In the genomic region with DNA sequence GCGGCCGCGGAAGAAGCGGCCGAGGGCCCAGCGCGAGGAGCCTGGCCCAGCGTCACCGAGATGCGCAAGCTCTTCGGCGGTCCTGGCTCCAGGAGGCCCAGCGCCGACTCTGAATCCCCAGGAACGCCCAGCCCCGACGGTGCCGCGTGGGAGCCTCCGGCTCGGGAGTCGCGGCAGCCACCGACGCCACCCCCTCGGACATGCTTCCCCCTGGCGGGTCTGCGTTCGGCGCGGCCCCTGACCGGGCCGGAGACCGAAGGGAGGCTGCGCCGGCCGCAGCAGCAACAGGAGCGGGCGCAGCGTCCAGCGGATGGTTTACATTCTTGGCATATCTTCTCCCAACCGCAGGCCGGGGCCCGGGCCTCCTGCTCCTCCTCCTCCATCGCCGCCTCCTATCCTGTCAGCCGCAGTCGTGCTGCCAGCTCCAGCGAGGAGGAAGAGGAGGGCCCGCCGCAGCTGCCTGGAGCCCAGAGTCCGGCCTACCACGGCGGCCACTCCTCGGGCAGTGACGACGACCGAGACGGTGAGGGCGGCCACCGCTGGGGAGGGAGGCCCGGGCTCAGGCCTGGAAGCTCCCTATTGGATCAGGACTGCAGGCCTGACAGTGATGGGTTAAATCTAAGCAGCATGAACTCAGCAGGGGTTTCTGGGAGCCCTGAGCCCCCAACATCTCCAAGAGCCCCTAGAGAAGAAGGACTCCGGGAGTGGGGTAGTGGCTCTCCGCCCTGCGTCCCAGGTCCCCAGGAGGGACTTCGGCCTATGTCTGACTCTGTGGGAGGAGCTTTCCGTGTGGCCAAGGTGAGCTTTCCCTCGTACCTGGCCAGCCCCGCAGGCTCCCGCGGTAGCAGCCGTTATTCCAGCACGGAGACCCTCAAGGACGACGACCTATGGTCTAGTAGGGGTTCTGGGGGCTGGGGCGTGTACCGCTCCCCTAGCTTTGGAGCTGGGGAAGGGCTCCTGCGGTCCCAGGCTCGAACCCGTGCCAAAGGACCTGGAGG, we compare ENCODE assay signal across 1 cellular context.
A peak's percentile ranks its signal among the peaks of the same experiment; 100 is the strongest.
TF ChIP-seq lines count a peak whose summit lies in the region.

No MANE protein-coding gene starts in this region.

TF ChIP-seq in HepG2, 621 proteins besides CTCF, POLR2A, EP300 and RAD21 (continued from another document and continues in another):
- TF ChIP-seq, protein P1, sequence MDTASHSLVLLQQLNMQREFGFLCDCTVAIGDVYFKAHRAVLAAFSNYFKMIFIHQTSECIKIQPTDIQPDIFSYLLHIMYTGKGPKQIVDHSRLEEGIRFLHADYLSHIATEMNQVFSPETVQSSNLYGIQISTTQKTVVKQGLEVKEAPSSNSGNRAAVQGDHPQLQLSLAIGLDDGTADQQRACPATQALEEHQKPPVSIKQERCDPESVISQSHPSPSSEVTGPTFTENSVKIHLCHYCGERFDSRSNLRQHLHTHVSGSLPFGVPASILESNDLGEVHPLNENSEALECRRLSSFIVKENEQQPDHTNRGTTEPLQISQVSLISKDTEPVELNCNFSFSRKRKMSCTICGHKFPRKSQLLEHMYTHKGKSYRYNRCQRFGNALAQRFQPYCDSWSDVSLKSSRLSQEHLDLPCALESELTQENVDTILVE (CRISPR knock-in tag; IDR thresholded peaks at IDR 0.05), result 0 out of 2 replicates have a peak, but pooled peaks have one; percentile 38
- peak; percentile 100 for TF ChIP-seq TEAD3 (CRISPR knock-in tag; optimal IDR thresholded peaks at IDR 0.05; ENCODE audit: borderline replicate concordance)
- TF ChIP-seq POLR2AphosphoS2 (IDR thresholded peaks at IDR 0.05; ENCODE audit: low read depth, low read length), result no peak
- TF ChIP-seq NCOA2 (CRISPR knock-in tag; IDR thresholded peaks at IDR 0.05), result peak; percentile 53
- 0 out of 2 replicates have a peak, but pooled peaks have one; percentile 92 for TF ChIP-seq ZSCAN20 (CRISPR knock-in tag; IDR thresholded peaks at IDR 0.05; ENCODE audit: borderline replicate concordance)
- TF ChIP-seq NAIF1 (CRISPR knock-in tag; IDR thresholded peaks at IDR 0.05; ENCODE audit: borderline replicate concordance), result peak; percentile 24; the same call in 1 of the 2 replicates
- TF ChIP-seq AGO2 (optimal IDR thresholded peaks at IDR 0.05; ENCODE audit: low read depth, low read length), result peak; percentile 19
- peak; percentile 85 for TF ChIP-seq HNRNPLL (IDR thresholded peaks at IDR 0.05; ENCODE audit: low read depth, low read length, poor library complexity, severe bottlenecking)
- 0 out of 2 replicates have a peak, but pooled peaks have one; percentile 16 for TF ChIP-seq ZNF674 (CRISPR knock-in tag; IDR thresholded peaks at IDR 0.05; ENCODE audit: low read depth)
- peak; percentile 12; the same call in 1 of the 2 replicates for TF ChIP-seq NFATC3 (CRISPR knock-in tag; IDR thresholded peaks at IDR 0.05)
- TF ChIP-seq ZNF546 (CRISPR knock-in tag; conservative IDR thresholded peaks at IDR 0.05), result no peak; the same call in 1 of the 2 replicates
- TF ChIP-seq ZFX (CRISPR knock-in tag; IDR thresholded peaks at IDR 0.05; ENCODE audit: low read depth), result peak; percentile 94
- 0 out of 2 replicates have a peak, but pooled peaks have one; percentile 8 for TF ChIP-seq ARID2 (CRISPR knock-in tag; IDR thresholded peaks at IDR 0.05; ENCODE audit: borderline replicate concordance)
- 0 out of 2 replicates have a peak, but pooled peaks have one; percentile 71 for TF ChIP-seq ZFP37 (CRISPR knock-in tag; IDR thresholded peaks at IDR 0.05; ENCODE audit: borderline replicate concordance)
- TF ChIP-seq, protein P2, sequence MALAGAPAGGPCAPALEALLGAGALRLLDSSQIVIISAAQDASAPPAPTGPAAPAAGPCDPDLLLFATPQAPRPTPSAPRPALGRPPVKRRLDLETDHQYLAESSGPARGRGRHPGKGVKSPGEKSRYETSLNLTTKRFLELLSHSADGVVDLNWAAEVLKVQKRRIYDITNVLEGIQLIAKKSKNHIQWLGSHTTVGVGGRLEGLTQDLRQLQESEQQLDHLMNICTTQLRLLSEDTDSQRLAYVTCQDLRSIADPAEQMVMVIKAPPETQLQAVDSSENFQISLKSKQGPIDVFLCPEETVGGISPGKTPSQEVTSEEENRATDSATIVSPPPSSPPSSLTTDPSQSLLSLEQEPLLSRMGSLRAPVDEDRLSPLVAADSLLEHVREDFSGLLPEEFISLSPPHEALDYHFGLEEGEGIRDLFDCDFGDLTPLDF (CRISPR knock-in tag; IDR thresholded peaks at IDR 0.05), result peak; percentile 67; the same call in 1 of the 2 replicates
- 0 out of 2 replicates have a peak, but pooled peaks have one; percentile 32 for TF ChIP-seq GATA4 (IDR thresholded peaks at IDR 0.05; ENCODE audit: borderline replicate concordance, low read depth)
- peak; percentile 90; the same call in 1 of the 2 replicates for TF ChIP-seq REL (CRISPR knock-in tag; conservative IDR thresholded peaks at IDR 0.05)
- TF ChIP-seq ZNF556 (CRISPR knock-in tag; IDR thresholded peaks at IDR 0.05; ENCODE audit: borderline replicate concordance), result peak; percentile 85; the same call in 1 of the 2 replicates
- TF ChIP-seq DMAP1 (CRISPR knock-in tag; IDR thresholded peaks at IDR 0.05), result peak; percentile 55; the same call in 1 of the 2 replicates
- TF ChIP-seq BRD4 (CRISPR knock-in tag; IDR thresholded peaks at IDR 0.05), result peak; percentile 88
- TF ChIP-seq KDM1A (CRISPR knock-in tag; IDR thresholded peaks at IDR 0.05), result peak; percentile 48; the same call in 1 of the 2 replicates
- TF ChIP-seq, protein P3, sequence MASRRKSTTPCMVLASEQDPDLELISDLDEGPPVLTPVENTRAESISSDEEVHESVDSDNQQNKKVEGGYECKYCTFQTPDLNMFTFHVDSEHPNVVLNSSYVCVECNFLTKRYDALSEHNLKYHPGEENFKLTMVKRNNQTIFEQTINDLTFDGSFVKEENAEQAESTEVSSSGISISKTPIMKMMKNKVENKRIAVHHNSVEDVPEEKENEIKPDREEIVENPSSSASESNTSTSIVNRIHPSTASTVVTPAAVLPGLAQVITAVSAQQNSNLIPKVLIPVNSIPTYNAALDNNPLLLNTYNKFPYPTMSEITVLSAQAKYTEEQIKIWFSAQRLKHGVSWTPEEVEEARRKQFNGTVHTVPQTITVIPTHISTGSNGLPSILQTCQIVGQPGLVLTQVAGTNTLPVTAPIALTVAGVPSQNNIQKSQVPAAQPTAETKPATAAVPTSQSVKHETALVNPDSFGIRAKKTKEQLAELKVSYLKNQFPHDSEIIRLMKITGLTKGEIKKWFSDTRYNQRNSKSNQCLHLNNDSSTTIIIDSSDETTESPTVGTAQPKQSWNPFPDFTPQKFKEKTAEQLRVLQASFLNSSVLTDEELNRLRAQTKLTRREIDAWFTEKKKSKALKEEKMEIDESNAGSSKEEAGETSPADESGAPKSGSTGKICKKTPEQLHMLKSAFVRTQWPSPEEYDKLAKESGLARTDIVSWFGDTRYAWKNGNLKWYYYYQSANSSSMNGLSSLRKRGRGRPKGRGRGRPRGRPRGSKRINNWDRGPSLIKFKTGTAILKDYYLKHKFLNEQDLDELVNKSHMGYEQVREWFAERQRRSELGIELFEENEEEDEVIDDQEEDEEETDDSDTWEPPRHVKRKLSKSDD (CRISPR knock-in tag; IDR thresholded peaks at IDR 0.05; ENCODE audit: low read depth), result no peak
- TF ChIP-seq, protein P4, sequence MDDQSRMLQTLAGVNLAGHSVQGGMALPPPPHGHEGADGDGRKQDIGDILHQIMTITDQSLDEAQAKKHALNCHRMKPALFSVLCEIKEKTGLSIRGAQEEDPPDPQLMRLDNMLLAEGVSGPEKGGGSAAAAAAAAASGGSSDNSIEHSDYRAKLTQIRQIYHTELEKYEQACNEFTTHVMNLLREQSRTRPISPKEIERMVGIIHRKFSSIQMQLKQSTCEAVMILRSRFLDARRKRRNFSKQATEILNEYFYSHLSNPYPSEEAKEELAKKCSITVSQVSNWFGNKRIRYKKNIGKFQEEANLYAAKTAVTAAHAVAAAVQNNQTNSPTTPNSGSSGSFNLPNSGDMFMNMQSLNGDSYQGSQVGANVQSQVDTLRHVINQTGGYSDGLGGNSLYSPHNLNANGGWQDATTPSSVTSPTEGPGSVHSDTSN (CRISPR knock-in tag; IDR thresholded peaks at IDR 0.05; ENCODE audit: borderline replicate concordance), result peak; percentile 70; the same call in 1 of the 2 replicates
- no peak for TF ChIP-seq ATF1 (CRISPR knock-in tag; IDR thresholded peaks at IDR 0.05)
- TF ChIP-seq, protein P5, sequence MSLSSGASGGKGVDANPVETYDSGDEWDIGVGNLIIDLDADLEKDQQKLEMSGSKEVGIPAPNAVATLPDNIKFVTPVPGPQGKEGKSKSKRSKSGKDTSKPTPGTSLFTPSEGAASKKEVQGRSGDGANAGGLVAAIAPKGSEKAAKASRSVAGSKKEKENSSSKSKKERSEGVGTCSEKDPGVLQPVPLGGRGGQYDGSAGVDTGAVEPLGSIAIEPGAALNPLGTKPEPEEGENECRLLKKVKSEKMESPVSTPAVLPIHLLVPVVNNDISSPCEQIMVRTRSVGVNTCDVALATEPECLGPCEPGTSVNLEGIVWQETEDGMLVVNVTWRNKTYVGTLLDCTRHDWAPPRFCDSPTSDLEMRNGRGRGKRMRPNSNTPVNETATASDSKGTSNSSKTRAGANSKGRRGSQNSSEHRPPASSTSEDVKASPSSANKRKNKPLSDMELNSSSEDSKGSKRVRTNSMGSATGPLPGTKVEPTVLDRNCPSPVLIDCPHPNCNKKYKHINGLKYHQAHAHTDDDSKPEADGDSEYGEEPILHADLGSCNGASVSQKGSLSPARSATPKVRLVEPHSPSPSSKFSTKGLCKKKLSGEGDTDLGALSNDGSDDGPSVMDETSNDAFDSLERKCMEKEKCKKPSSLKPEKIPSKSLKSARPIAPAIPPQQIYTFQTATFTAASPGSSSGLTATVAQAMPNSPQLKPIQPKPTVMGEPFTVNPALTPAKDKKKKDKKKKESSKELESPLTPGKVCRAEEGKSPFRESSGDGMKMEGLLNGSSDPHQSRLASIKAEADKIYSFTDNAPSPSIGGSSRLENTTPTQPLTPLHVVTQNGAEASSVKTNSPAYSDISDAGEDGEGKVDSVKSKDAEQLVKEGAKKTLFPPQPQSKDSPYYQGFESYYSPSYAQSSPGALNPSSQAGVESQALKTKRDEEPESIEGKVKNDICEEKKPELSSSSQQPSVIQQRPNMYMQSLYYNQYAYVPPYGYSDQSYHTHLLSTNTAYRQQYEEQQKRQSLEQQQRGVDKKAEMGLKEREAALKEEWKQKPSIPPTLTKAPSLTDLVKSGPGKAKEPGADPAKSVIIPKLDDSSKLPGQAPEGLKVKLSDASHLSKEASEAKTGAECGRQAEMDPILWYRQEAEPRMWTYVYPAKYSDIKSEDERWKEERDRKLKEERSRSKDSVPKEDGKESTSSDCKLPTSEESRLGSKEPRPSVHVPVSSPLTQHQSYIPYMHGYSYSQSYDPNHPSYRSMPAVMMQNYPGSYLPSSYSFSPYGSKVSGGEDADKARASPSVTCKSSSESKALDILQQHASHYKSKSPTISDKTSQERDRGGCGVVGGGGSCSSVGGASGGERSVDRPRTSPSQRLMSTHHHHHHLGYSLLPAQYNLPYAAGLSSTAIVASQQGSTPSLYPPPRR (CRISPR knock-in tag; IDR thresholded peaks at IDR 0.05; ENCODE audit: borderline replicate concordance), result peak; percentile 38; the same call in 1 of the 2 replicates
- TF ChIP-seq BORCS8-MEF2B (CRISPR knock-in tag; IDR thresholded peaks at IDR 0.05), result no peak; the same call in 1 of the 2 replicates
- 0 out of 2 replicates have a peak, but pooled peaks have one; percentile 40 for TF ChIP-seq ZNF136 (CRISPR knock-in tag; IDR thresholded peaks at IDR 0.05; ENCODE audit: low read depth)
- TF ChIP-seq, protein P6, sequence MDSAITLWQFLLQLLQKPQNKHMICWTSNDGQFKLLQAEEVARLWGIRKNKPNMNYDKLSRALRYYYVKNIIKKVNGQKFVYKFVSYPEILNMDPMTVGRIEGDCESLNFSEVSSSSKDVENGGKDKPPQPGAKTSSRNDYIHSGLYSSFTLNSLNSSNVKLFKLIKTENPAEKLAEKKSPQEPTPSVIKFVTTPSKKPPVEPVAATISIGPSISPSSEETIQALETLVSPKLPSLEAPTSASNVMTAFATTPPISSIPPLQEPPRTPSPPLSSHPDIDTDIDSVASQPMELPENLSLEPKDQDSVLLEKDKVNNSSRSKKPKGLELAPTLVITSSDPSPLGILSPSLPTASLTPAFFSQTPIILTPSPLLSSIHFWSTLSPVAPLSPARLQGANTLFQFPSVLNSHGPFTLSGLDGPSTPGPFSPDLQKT (CRISPR knock-in tag; IDR thresholded peaks at IDR 0.05; ENCODE audit: borderline replicate concordance), result no peak
- TF ChIP-seq ARHGAP35 (CRISPR knock-in tag; IDR thresholded peaks at IDR 0.05; ENCODE audit: borderline replicate concordance), result peak; percentile 37; the same call in 1 of the 2 replicates
- TF ChIP-seq ARNT2 (CRISPR knock-in tag; IDR thresholded peaks at IDR 0.05; ENCODE audit: low read depth), result 0 out of 2 replicates have a peak, but pooled peaks have one; percentile 18
- TF ChIP-seq ZSCAN29 (CRISPR knock-in tag; conservative IDR thresholded peaks at IDR 0.05), result no peak
- TF ChIP-seq HNF4A (CRISPR knock-in tag; IDR thresholded peaks at IDR 0.05), result peak; percentile 56
- TF ChIP-seq, protein P7, sequence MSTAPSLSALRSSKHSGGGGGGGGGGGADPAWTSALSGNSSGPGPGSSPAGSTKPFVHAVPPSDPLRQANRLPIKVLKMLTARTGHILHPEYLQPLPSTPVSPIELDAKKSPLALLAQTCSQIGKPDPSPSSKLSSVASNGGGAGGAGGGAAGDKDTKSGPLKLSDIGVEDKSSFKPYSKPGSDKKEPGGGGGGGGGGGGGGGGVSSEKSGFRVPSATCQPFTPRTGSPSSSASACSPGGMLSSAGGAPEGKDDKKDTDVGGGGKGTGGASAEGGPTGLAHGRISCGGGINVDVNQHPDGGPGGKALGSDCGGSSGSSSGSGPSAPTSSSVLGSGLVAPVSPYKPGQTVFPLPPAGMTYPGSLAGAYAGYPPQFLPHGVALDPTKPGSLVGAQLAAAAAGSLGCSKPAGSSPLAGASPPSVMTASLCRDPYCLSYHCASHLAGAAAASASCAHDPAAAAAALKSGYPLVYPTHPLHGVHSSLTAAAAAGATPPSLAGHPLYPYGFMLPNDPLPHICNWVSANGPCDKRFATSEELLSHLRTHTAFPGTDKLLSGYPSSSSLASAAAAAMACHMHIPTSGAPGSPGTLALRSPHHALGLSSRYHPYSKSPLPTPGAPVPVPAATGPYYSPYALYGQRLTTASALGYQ (CRISPR knock-in tag; IDR thresholded peaks at IDR 0.05), result peak; percentile 89; the same call in 1 of the 2 replicates
- TF ChIP-seq ETV5 (CRISPR knock-in tag; IDR thresholded peaks at IDR 0.05; ENCODE audit: borderline replicate concordance), result peak; percentile 66; the same call in 1 of the 2 replicates
- 0 out of 2 replicates have a peak, but pooled peaks have one; percentile 48 for TF ChIP-seq ZNF329 (CRISPR knock-in tag; IDR thresholded peaks at IDR 0.05; ENCODE audit: low read depth)
- TF ChIP-seq AKAP8 (CRISPR knock-in tag; IDR thresholded peaks at IDR 0.05), result peak; percentile 7; the same call in 1 of the 2 replicates
- TF ChIP-seq, protein P8, sequence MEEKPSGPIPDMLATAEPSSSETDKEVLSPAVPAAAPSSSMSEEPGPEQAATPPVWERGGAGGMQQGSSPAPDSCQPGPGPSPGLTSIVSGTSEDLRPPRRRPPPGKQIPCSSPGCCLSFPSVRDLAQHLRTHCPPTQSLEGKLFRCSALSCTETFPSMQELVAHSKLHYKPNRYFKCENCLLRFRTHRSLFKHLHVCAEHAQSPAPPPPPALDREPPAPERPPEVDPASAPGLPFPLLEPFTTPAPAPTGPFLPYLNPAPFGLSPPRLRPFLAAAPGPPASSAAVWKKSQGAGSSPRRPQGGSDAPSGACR (CRISPR knock-in tag; IDR thresholded peaks at IDR 0.05), result peak; percentile 91
- TF ChIP-seq, protein P9, sequence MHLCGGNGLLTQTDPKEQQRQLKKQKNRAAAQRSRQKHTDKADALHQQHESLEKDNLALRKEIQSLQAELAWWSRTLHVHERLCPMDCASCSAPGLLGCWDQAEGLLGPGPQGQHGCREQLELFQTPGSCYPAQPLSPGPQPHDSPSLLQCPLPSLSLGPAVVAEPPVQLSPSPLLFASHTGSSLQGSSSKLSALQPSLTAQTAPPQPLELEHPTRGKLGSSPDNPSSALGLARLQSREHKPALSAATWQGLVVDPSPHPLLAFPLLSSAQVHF (CRISPR knock-in tag; IDR thresholded peaks at IDR 0.05), result peak; percentile 76; the same call in 1 of the 2 replicates
- TF ChIP-seq ATM (IDR thresholded peaks at IDR 0.05; ENCODE audit: borderline replicate concordance), result no peak
- peak; percentile 44 for TF ChIP-seq ZEB1 (IDR thresholded peaks at IDR 0.05; ENCODE audit: insufficient replicate concordance, low read depth)
